2 cellular contexts compared by ENCODE assay signal in genomic region chr12:98403936-98404335, GRCh38.
TF ChIP-seq lines count a peak whose summit lies in the region.

No MANE protein-coding gene starts in this region.

TF ChIP-seq in HCT116, 20 proteins besides CTCF, POLR2A, EP300 and RAD21:
- TF ChIP-seq YY1 (IDR thresholded peaks at IDR 0.05; ENCODE audit: extremely low read depth, insufficient replicate concordance, low read depth, low read length) (no peak), ATF3 (IDR thresholded peaks at IDR 0.05) (no peak), EGR1 (IDR thresholded peaks at IDR 0.05; ENCODE audit: low read depth) (no peak), CEBPB (IDR thresholded peaks at IDR 0.05; ENCODE audit: low read depth) (no peak), SRF (IDR thresholded peaks at IDR 0.05; ENCODE audit: low read depth) (no peak), POLR2AphosphoS5 (IDR thresholded peaks at IDR 0.05; ENCODE audit: low read depth, low read length) (no peak), ELF1 (IDR thresholded peaks at IDR 0.05; ENCODE audit: borderline replicate concordance, low read depth) (no peak), EZH2 (IDR thresholded peaks at IDR 0.05) (no peak), ZNF274 (IDR thresholded peaks at IDR 0.05; ENCODE audit: low read depth, low read length) (no peak)

TF ChIP-seq in SK-N-SH, 30 proteins besides CTCF, POLR2A, EP300 and RAD21:
- no peak for TF ChIP-seq IRF3 (IDR thresholded peaks at IDR 0.05; ENCODE audit: low read depth, low read length)
- TF ChIP-seq POLR2AphosphoS5 (IDR thresholded peaks at IDR 0.05; ENCODE audit: low read depth, low read length), result no peak
- TF ChIP-seq RXRA (IDR thresholded peaks at IDR 0.05; ENCODE audit: borderline replicate concordance, low read depth), result no peak
- no peak for TF ChIP-seq PBX3 (IDR thresholded peaks at IDR 0.05)
- TF ChIP-seq ELF1 (IDR thresholded peaks at IDR 0.05), result no peak
- no peak for TF ChIP-seq ZBTB33 (IDR thresholded peaks at IDR 0.05; ENCODE audit: borderline replicate concordance, low read depth)
- TF ChIP-seq TEAD4 (IDR thresholded peaks at IDR 0.05; ENCODE audit: borderline replicate concordance, insufficient read depth), result no peak
- no peak for TF ChIP-seq TAF1 (IDR thresholded peaks at IDR 0.05; ENCODE audit: borderline replicate concordance, low read depth, low read length)
- TF ChIP-seq YY1 (IDR thresholded peaks at IDR 0.05; ENCODE audit: low read depth), result no peak
- TF ChIP-seq JUND (IDR thresholded peaks at IDR 0.05), result no peak
- no peak for TF ChIP-seq FOXM1 (IDR thresholded peaks at IDR 0.05; ENCODE audit: low read depth)
- no peak for TF ChIP-seq REST (IDR thresholded peaks at IDR 0.05; ENCODE audit: low read depth, low read length)
TF ChIP-seq in SK-N-SH: peak in this region for 0.
